Comparison of ENCODE assay signal across 9 cellular contexts in genomic region chr6:40997256-40997957, GRCh38. TPM values are rescaled to one million over a fixed set of nuclear protein-coding genes. Genes with fewer than 3 reads are reported as not detected.
DNase-seq lines count a peak whose midpoint lies in the region; ATAC-seq, FAIRE-seq and TF ChIP-seq lines count a peak whose summit lies in the region.
"Had no signal": no experiment of that assay in that cellular context is flagged by ENCODE, and none has a peak within 500 bp of the region (broad histone marks: within the 10 kb centered on the region; RNA-seq: fewer than 3 reads in every experiment).

No MANE protein-coding gene starts in this region.

- no peaks in the 10 kb centered on the region for H3K36me3 ChIP-seq in bronchial epithelial cell (ENCODE audit: control insufficient read depth, insufficient read depth, low read length)

- no peak for TF ChIP-seq CTCF in bronchial epithelial cell (IDR thresholded peaks at IDR 0.05; ENCODE audit: insufficient read depth, low read length, severe bottlenecking)

- H3K27me3 ChIP-seq in bronchial epithelial cell (ENCODE audit: control insufficient read depth, insufficient read depth, low read length) = no peaks in the 10 kb centered on the region

- peak; percentile 21 for ATAC-seq in Right ventricle myocardium inferior
- no peak for ATAC-seq in GM21390 (IDR thresholded peaks at IDR 0.05; ENCODE audit: unreplicated experiment)
- no peak for ATAC-seq in HG02970 (IDR thresholded peaks at IDR 0.05; ENCODE audit: low FRiP score, unreplicated experiment)

- FAIRE-seq in bronchial epithelial cell (lab: Jason Lieb, UNC) = no peak
- no peak for FAIRE-seq in urothelium cell line (lab: Jason Lieb, UNC)

- intact Hi-C loops in Right ventricle myocardium inferior (cut with DNase I) (loop anchor here (5.0 kb wide), 1 partner anchor 65 kb away; no protein-coding TSS in a partner anchor), cardiac septum (cut with DNase I) (loop anchor here (2.0 kb wide), 1 partner anchor 65 kb away; no protein-coding TSS in a partner anchor)

- no peak overlapping the region for H3K4me3 ChIP-seq in bronchial epithelial cell (ENCODE audit: low read depth, low read length)

- DNase-seq in Right ventricle myocardium inferior (ENCODE audit: missing footprints) = no peak
- DNase-seq in cardiac septum (ENCODE audit: low spot score) = no peak
- peak; percentile 74 for DNase-seq in bronchial epithelial cell (ENCODE audit: low read depth)
- peak; percentile 65 for DNase-seq in left kidney (ENCODE audit: low read depth, low spot score)
- DNase-seq in urothelium cell line (ENCODE audit: low spot score) = peak; percentile 76
- no peak for DNase-seq in NCI-H187 (lab: John Stamatoyannopoulos, UW)
- DNase-seq: CD4-positive, alpha-beta T cell had no signal

RNA-seq across cellular contexts. Expression of gene UNC5CL, which starts 41.6 kb away (rescaled TPM):
- 0.60 TPM for total RNA-seq in Right ventricle myocardium inferior
- 1.0 TPM for total RNA-seq in cardiac septum
- 0.26 TPM in 2 replicates for total RNA-seq in bronchial epithelial cell

RNA-seq across cellular contexts. Expression of gene TSPO2, which starts 44.9 kb away (rescaled TPM):
- not detected for total RNA-seq in Right ventricle myocardium inferior
- total RNA-seq in cardiac septum = not detected
- not detected in 2 replicates for total RNA-seq in bronchial epithelial cell
- total RNA-seq: CD4-positive, alpha-beta T cell had no signal

RNA-seq across cellular contexts. Expression of gene APOBEC2, which starts 55.6 kb away (rescaled TPM):
- total RNA-seq in Right ventricle myocardium inferior (246 TPM), cardiac septum (174 TPM), bronchial epithelial cell (not detected in 2 replicates)
- total RNA-seq: CD4-positive, alpha-beta T cell had no signal

Comparison
In these comparisons a context has a peak if more than half of its experiments do, and no peak if none do; other contexts are left out.
1. DNase-seq: peak in bronchial epithelial cell (single experiment), left kidney (single experiment) and urothelium cell line (single experiment); none in Right ventricle myocardium inferior (single experiment), cardiac septum (single experiment) and NCI-H187 (0 of 2).
2. RNA of gene APOBEC2, which starts 55.6 kb away (total RNA-seq): 246 TPM in Right ventricle myocardium inferior (single experiment) and 174 TPM in cardiac septum (single experiment); not detected in bronchial epithelial cell; every median in the first group is over 100 times any median in the second.